18 cellular contexts compared by ENCODE assay signal in genomic region chr1:35301674-35302392, GRCh38. TPM values are rescaled to one million over a fixed set of nuclear protein-coding genes. Genes with fewer than 3 reads are reported as not detected.
DNase-seq lines count a peak whose midpoint lies in the region; ATAC-seq and TF ChIP-seq lines count a peak whose summit lies in the region.
"Had no signal": no experiment of that assay in that cellular context is flagged by ENCODE, and none has a peak within 500 bp of the region (broad histone marks: within the 10 kb centered on the region; RNA-seq: fewer than 3 reads in every experiment).

No MANE protein-coding gene starts in this region.

- H3K9me3 ChIP-seq in adipocyte (ENCODE audit: control insufficient read depth, low read length) (no peaks in the 10 kb centered on the region), stomach smooth muscle (ENCODE audit: control insufficient read depth in 2 of 2, low read length in 2 of 2) (no peaks in the 10 kb centered on the region)
- H3K9me3 ChIP-seq: BE2C had no signal

- no peaks in the 10 kb centered on the region for H3K9me3 Mint-ChIP-seq in CD14-positive monocyte
- H3K9me3 Mint-ChIP-seq: CD8-positive, alpha-beta T cell; HFFc6 had no signal

- DNase-seq in adipocyte (ENCODE audit: low read depth) (no peak), Right ventricle myocardium superior (no peak), left lobe of liver (ENCODE audit: low spot score) (no peak), GM20000 (ENCODE audit: low spot score) (no peak), CD14-positive monocyte (ENCODE audit: low spot score) (no peak), hippocampal formation (lab: John Stamatoyannopoulos, UW) (no peak), iPS-NIHi11 (ENCODE audit: low spot score) (no peak)
- DNase-seq: BE2C; CD8-positive, alpha-beta T cell; DMS79 treated with DMSO at 0.1 percent for 48 hours; GOT3; HFFc6; KG1; NCI-H1930; NCI-H2171; NCI-H446 treated with DMSO at 0.1 percent for 48 hours; NCI-H774 had no signal

- H3K27me3 ChIP-seq in adipocyte (replicated peaks; ENCODE audit: control insufficient read depth, insufficient read depth, low read length) (no peaks in the 10 kb centered on the region), stomach smooth muscle (ENCODE audit: control insufficient read depth in 1 of 2, insufficient read depth in 2 of 2, low read length in 2 of 2) (no peaks in the 10 kb centered on the region)
- H3K27me3 ChIP-seq: BE2C had no signal

- H3K27ac Mint-ChIP-seq in CD14-positive monocyte = peak overlapping the region in 2 of 7 donors; percentile 12 to 61
- H3K27ac Mint-ChIP-seq: CD8-positive, alpha-beta T cell; HFFc6 had no signal

- peak overlapping the region; percentile 29 for H3K9ac ChIP-seq in adipocyte (ENCODE audit: low read length)
- H3K9ac ChIP-seq in stomach smooth muscle (ENCODE audit: low read length in 2 of 2) = peak overlapping the region in 1 of 2 donors; percentile 9

- H3K4me3 ChIP-seq in adipocyte (ENCODE audit: low read length) (no peak overlapping the region), stomach smooth muscle (ENCODE audit: low read length in 2 of 2) (no peak overlapping the region)

- ATAC-seq in Right ventricle myocardium superior (ENCODE audit: poor library complexity) = peak; percentile 70
- peak; percentile 86 for ATAC-seq in left lobe of liver
- ATAC-seq: CD8-positive, alpha-beta T cell had no signal

- peaks cover 10% of the 10 kb centered on the region for H3K4me1 Mint-ChIP-seq in CD14-positive monocyte

- H3K27me3 Mint-ChIP-seq in CD14-positive monocyte (ENCODE audit: low read depth in 3 of 3) = no peaks in the 10 kb centered on the region

- peaks cover 32 to 66% of the 10 kb centered on the region in 2 donors for H3K36me3 Mint-ChIP-seq in CD14-positive monocyte

- H3K4me1 ChIP-seq in adipocyte (ENCODE audit: control insufficient read depth, insufficient read depth, low read length) = peaks cover 26% of the 10 kb centered on the region
- H3K4me1 ChIP-seq in stomach smooth muscle (ENCODE audit: control insufficient read depth, insufficient read depth, low read length) = no peaks in the 10 kb centered on the region
- H3K4me1 ChIP-seq: BE2C had no signal

- TF ChIP-seq CTCF in GM20000 (IDR thresholded peaks at IDR 0.05; ENCODE audit: extremely low read depth, missing control alignments) (no peak), CD14-positive monocyte (IDR thresholded peaks at IDR 0.05) (no peak)

- H3K36me3 ChIP-seq in adipocyte (ENCODE audit: control insufficient read depth, insufficient read depth, low read length, severe bottlenecking) (peaks cover 17% of the 10 kb centered on the region), stomach smooth muscle (ENCODE audit: control insufficient read depth in 2 of 2, insufficient read depth in 2 of 2, low read length in 2 of 2) (no peaks in the 10 kb centered on the region)
- H3K36me3 ChIP-seq: BE2C had no signal

- H3K27ac ChIP-seq in stomach smooth muscle (ENCODE audit: low read length) = peak overlapping the region; percentile 1

- no peak overlapping the region for H3K4me3 Mint-ChIP-seq in CD14-positive monocyte
- H3K4me3 Mint-ChIP-seq: CD8-positive, alpha-beta T cell; HFFc6 had no signal

- intact Hi-C loops in Right ventricle myocardium superior (cut with DNase I) = no loop called here
- intact Hi-C loops in CD14-positive monocyte (cut with micrococcal nuclease) = no loop called here

RNA-seq across cellular contexts. Expression of gene ZMYM4, which starts 33.3 kb away (rescaled TPM):
- total RNA-seq in Right ventricle myocardium superior = 31.2 TPM
- 14.9 TPM for total RNA-seq in left lobe of liver
- 10 to 100 TPM; 26.0 to 31.8 TPM for polyA plus RNA-seq in CD14-positive monocyte
